ENCODE assay signal across 1 cellular context in genomic region chr7:116511552-116512523, GRCh38.
TF ChIP-seq lines count a peak whose summit lies in the region.

No MANE protein-coding gene starts in this region.

TF ChIP-seq in H1, 55 proteins besides CTCF, POLR2A, EP300 and RAD21:
- TF ChIP-seq KDM1A (IDR thresholded peaks at IDR 0.05; ENCODE audit: borderline replicate concordance, low read length) (no peak), KDM4A (IDR thresholded peaks at IDR 0.05; ENCODE audit: low read depth, low read length, severe bottlenecking) (no peak), FOSL1 (IDR thresholded peaks at IDR 0.05; ENCODE audit: insufficient read depth, low read depth, low read length) (no peak), ATF2 (IDR thresholded peaks at IDR 0.05; ENCODE audit: low read length) (no peak), BCL11A (IDR thresholded peaks at IDR 0.05; ENCODE audit: low read depth in 2 of 2, low read length in 2 of 2) (no peak), BRCA1 (IDR thresholded peaks at IDR 0.05; ENCODE audit: low read depth, low read length) (no peak), TAF7 (optimal IDR thresholded peaks at IDR 0.05; ENCODE audit: borderline replicate concordance, low read depth, low read length) (no peak), SUZ12 (IDR thresholded peaks at IDR 0.05; ENCODE audit: low read length) (no peak), JUN (IDR thresholded peaks at IDR 0.05; ENCODE audit: low read depth, low read length) (no peak), POU5F1 (IDR thresholded peaks at IDR 0.05; ENCODE audit: low read depth, low read length) (no peak), SIRT6 (IDR thresholded peaks at IDR 0.05; ENCODE audit: low read length) (no peak), JUND (IDR thresholded peaks at IDR 0.05; ENCODE audit: low read length) (no peak)
